Comparison of ENCODE assay signal across 8 cellular contexts in the genomic region with DNA sequence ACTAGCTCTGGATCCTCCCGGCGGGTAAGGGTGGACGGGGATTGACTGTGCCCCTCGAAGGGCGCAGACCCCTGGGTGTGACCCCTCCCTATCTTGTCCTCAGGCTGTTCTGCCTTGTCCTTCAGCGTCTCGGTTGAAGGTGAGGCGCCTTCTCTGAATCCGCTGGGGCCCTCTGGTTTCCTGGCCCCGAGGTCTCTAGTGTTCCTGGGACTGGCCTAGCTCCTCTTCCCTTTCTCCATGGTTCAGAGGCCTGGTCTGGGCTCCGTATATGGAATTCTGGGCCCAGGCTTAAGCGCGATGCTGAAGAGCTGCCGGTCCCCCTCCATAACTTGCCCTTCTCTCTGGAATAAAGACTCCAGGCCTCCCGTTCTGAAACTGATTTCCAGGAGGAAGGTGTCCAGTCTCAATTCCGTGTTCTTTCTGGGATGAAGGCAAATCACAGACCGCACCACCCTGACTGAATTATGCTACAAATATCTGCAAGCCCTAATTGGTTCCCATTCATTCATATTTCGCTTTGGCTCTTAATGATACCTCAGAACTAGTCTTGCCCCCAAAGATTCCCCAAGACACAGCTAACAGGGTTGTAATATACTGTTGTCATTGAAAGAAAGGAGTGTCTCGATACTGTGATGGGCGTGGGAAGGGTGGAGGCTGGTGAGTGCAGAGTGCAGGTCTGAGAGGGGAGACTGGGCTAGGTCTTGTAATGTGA. TPM values are rescaled to one million over a fixed set of nuclear protein-coding genes. Genes with fewer than 3 reads are reported as not detected.
DNase-seq lines count a peak whose midpoint lies in the region; ATAC-seq, FAIRE-seq and TF ChIP-seq lines count a peak whose summit lies in the region.

No MANE protein-coding gene starts in this region.

- H3K4me1 Mint-ChIP-seq in activated T-cell treated with anti-CD3 and anti-CD28 coated beads, Interleukin-2, amount 50 U/mL, for 4 hours (ENCODE audit: low read depth): peaks cover 34% of the 10 kb centered on the region

- H3K27me3 ChIP-seq in Peyer's patch: no peaks in the 10 kb centered on the region
- no peaks in the 10 kb centered on the region for H3K27me3 ChIP-seq in parathyroid adenoma (ENCODE audit: control insufficient read depth, insufficient read depth, low read length)

- peak; percentile 5 to 19 for ATAC-seq in activated T-cell treated with anti-CD3 and anti-CD28 coated beads, Interleukin-2, amount 50 U/mL, for 4 hours
- ATAC-seq in esophagus mucosa: peak; percentile 35
- ATAC-seq in GM21360 (IDR thresholded peaks at IDR 0.05; ENCODE audit: unreplicated experiment): no peak
- ATAC-seq in HG03039 (IDR thresholded peaks at IDR 0.05; ENCODE audit: unreplicated experiment): no peak

- H3K4me3 ChIP-seq in Peyer's patch: peak overlapping the region; percentile 71 to 100 (median 78)
- peak overlapping the region; percentile 72 for H3K4me3 ChIP-seq in parathyroid adenoma (ENCODE audit: low read depth, low read length)

- H3K4me2 ChIP-seq in parathyroid adenoma (ENCODE audit: low read length): peak overlapping the region; percentile 85

- peak overlapping the region; percentile 84 for H3K4me3 Mint-ChIP-seq in activated T-cell treated with anti-CD3 and anti-CD28 coated beads, Interleukin-2, amount 50 U/mL, for 4 hours

- DNase-seq in activated T-cell treated with anti-CD3 and anti-CD28 coated beads, Interleukin-2, amount 50 U/mL, for 4 hours: no peak
- DNase-seq in activated T-cell treated with anti-CD3 and anti-CD28 coated beads, Interleukin-2, amount 50 U/mL, for 1 hour: no peak
- DNase-seq in Peyer's patch (no peak), urothelium cell line (ENCODE audit: low spot score) (no peak)

- TF ChIP-seq CTCF in Peyer's patch (IDR thresholded peaks at IDR 0.05) (no peak), parathyroid adenoma (IDR thresholded peaks at IDR 0.05) (no peak)

- H3K9me3 ChIP-seq in Peyer's patch: no peaks in the 10 kb centered on the region
- H3K9me3 ChIP-seq in parathyroid adenoma (ENCODE audit: control insufficient read depth, low read length): no peaks in the 10 kb centered on the region

- peak overlapping the region; percentile 89 for H2AFZ ChIP-seq in parathyroid adenoma

- H3K4me1 ChIP-seq in Peyer's patch: peaks cover 0 to 31% (median 11%) of the 10 kb centered on the region in 4 donors
- peaks cover 11% of the 10 kb centered on the region for H3K4me1 ChIP-seq in parathyroid adenoma

- H3K36me3 Mint-ChIP-seq in activated T-cell treated with anti-CD3 and anti-CD28 coated beads, Interleukin-2, amount 50 U/mL, for 4 hours (ENCODE audit: insufficient read depth): peaks cover 18% of the 10 kb centered on the region

- peaks cover 0 to 49% (median 0%) of the 10 kb centered on the region in 3 donors for H3K36me3 ChIP-seq in Peyer's patch
- H3K36me3 ChIP-seq in parathyroid adenoma (ENCODE audit: control insufficient read depth, insufficient read depth, low read length): no peaks in the 10 kb centered on the region

- H3K27ac ChIP-seq in Peyer's patch: peak overlapping the region; percentile 63 to 90 (median 76)
- peak overlapping the region; percentile 61 for H3K27ac ChIP-seq in parathyroid adenoma

- H3K79me2 ChIP-seq in parathyroid adenoma: peaks cover 23% of the 10 kb centered on the region

- TF ChIP-seq POLR2A in Peyer's patch (IDR thresholded peaks at IDR 0.05): no peak

- no peaks in the 10 kb centered on the region for H3K27me3 Mint-ChIP-seq in activated T-cell treated with anti-CD3 and anti-CD28 coated beads, Interleukin-2, amount 50 U/mL, for 4 hours (ENCODE audit: low read depth)

- H3K9ac ChIP-seq in parathyroid adenoma: peak overlapping the region; percentile 74

- FAIRE-seq in urothelium cell line (lab: Jason Lieb, UNC): no peak

- no peaks in the 10 kb centered on the region for H3K9me3 Mint-ChIP-seq in activated T-cell treated with anti-CD3 and anti-CD28 coated beads, Interleukin-2, amount 50 U/mL, for 4 hours

RNA-seq across cellular contexts. Expression of a gene that starts 0.7 kb away (rescaled TPM):
- total RNA-seq in activated T-cell treated with anti-CD3 and anti-CD28 coated beads, Interleukin-2, amount 50 U/mL, for 4 hours: 100 to 1,000 TPM; 114 to 124 (median 120) TPM
- 100 to 1,000 TPM in 2 of 4 donors, 10 to 100 TPM in 2; 94.2 to 154 (median 114) TPM for total RNA-seq in Peyer's patch
- total RNA-seq in esophagus mucosa: 32.7 TPM

RNA-seq across cellular contexts. Expression of a gene that starts 11.1 kb away (rescaled TPM):
- total RNA-seq in activated T-cell treated with anti-CD3 and anti-CD28 coated beads, Interleukin-2, amount 50 U/mL, for 4 hours: not detected
- total RNA-seq in Peyer's patch (10 to 100 TPM in 1 of 4 donors, not detected in 3; 10.0 TPM), esophagus mucosa (not detected)

RNA-seq across cellular contexts. Expression of a gene that starts 19.5 kb away (rescaled TPM):
- total RNA-seq in activated T-cell treated with anti-CD3 and anti-CD28 coated beads, Interleukin-2, amount 50 U/mL, for 4 hours: 10 to 100 TPM; 10.4 to 14.6 (median 10.9) TPM
- 10 to 100 TPM; 26.4 to 60.2 (median 35.5) TPM for total RNA-seq in Peyer's patch
- total RNA-seq in esophagus mucosa: 15.5 TPM

RNA-seq across cellular contexts. Expression of a gene that starts 26.1 kb away (rescaled TPM):
- 10 to 100 TPM; 40.4 to 52.0 (median 46.3) TPM for total RNA-seq in activated T-cell treated with anti-CD3 and anti-CD28 coated beads, Interleukin-2, amount 50 U/mL, for 4 hours
- 100 to 1,000 TPM in 2 of 4 donors, 10 to 100 TPM in 2; 64.8 to 138 (median 94.6) TPM for total RNA-seq in Peyer's patch
- 16.5 TPM for total RNA-seq in esophagus mucosa

RNA-seq across cellular contexts. Expression of a gene that starts 26.9 kb away (rescaled TPM):
- total RNA-seq in activated T-cell treated with anti-CD3 and anti-CD28 coated beads, Interleukin-2, amount 50 U/mL, for 4 hours: 100 to 1,000 TPM; 170 to 182 (median 182) TPM
- total RNA-seq in Peyer's patch (10 to 100 TPM; 55.5 to 82.5 (median 69.1) TPM), esophagus mucosa (65.2 TPM)

Comparison
In these comparisons a context has a peak if more than half of its experiments do, and no peak if none do; other contexts are left out.
1. ATAC-seq: peak in activated T-cell treated with anti-CD3 and anti-CD28 coated beads, Interleukin-2, amount 50 U/mL, for 4 hours (2 of 2) and esophagus mucosa (single experiment); none in GM21360 (single experiment) and HG03039 (single experiment).